ENCODE assay signal across 20 cellular contexts in the genomic region with DNA sequence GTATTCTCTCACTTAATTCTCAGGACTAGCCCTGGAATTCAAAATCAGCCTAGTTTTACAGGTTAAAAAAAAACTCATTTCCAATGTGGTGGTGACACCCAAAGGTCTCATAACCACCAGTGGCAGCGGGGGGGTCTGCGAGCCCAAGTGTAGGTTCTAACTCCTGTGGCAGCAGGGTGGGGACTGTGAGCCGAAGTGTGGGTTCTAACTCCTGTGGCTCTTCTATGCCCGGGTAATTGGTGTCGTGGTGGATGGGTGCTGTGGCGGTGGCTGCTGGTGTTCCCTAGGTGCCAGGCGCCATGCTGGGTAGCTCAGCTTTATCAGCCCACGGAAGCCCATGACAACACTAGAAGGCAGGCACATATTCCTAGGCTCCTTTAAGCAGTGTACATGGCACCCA. TPM values are rescaled to one million over a fixed set of nuclear protein-coding genes. Genes with fewer than 3 reads are reported as not detected.
"Had no signal": no experiment of that assay in that cellular context is flagged by ENCODE, and none has a peak within 500 bp of the region (broad histone marks: within the 10 kb centered on the region; RNA-seq: fewer than 3 reads in every experiment).

No MANE protein-coding gene starts in this region.

- H3K4me3 Mint-ChIP-seq: IgD-negative memory B cell had no signal

- H3K9me3 Mint-ChIP-seq: IgD-negative memory B cell had no signal

- H3K27ac Mint-ChIP-seq: IgD-negative memory B cell had no signal

- DNase-seq: Kasumi-1, MM.1S, NCI-H1092 treated with DMSO at 0.1 percent for 48 hours, NCI-H1436, NCI-H187, NCI-H2029, NCI-H2081 treated with DMSO at 0.1 percent for 48 hours, NCI-H2171, NCI-H226, NCI-H446, NCI-H510A, NCI-H524 treated with DMSO at 0.1 percent for 48 hours, NCI-H774, SHP77 had no signal

RNA-seq across cellular contexts. Expression of a gene that starts 4.9 kb away (rescaled TPM):
- total RNA-seq: HepG2, HT1080, K562, M059J, SK-MEL-5 had no signal
